ENCODE assay signal across 22 cellular contexts in genomic region chr10:7937315-7937945, GRCh38.
"Had no signal": no experiment of that assay in that cellular context is flagged by ENCODE, and none has a peak within 500 bp of the region (broad histone marks: within the 10 kb centered on the region; RNA-seq: fewer than 3 reads in every experiment).

No MANE protein-coding gene starts in this region.

- H3K4me1 ChIP-seq: adrenal gland, ascending aorta, prostate gland, right atrium auricular region, spleen had no signal

- DNase-seq: activated B cell treated with CpG ODN at 0.5 μM for 24 hours; activated CD4-positive, alpha-beta T cell treated with anti-CD3 and anti-CD28 coated beads for 4 hours; activated CD4-positive, alpha-beta T cell treated with anti-CD3 and anti-CD28 coated beads, Interleukin-2, amount 50 U/mL, for 48 hours; activated CD8-positive, alpha-beta memory T cell treated with anti-CD3 and anti-CD28 coated beads, Interleukin-2, amount 50 U/mL, for 48 hours; activated naive CD4-positive, alpha-beta T cell; activated T-cell treated with anti-CD3 and anti-CD28 coated beads, Interleukin-2, amount 50 U/mL, for 4 hours; adrenal gland; foreskin fibroblast; immature natural killer cell; kidney glomerular epithelial cell; left ventricle myocardium superior; ovary; spleen; stimulated activated CD4-positive, alpha-beta T cell treated with anti-CD3 and anti-CD28 coated beads, Interleukin-4, amount 100 ng/mL, for 1 hour; stimulated activated naive CD4-positive, alpha-beta T cell treated with Interleukin-2 at 50 U/mL for 16 hours; T1000 had no signal

- H3K36me3 ChIP-seq: adrenal gland, ascending aorta, neutrophil, ovary, prostate gland, right atrium auricular region had no signal

- H3K9me3 ChIP-seq: neutrophil, ovary, prostate gland had no signal

- H3K27ac ChIP-seq: adrenal gland, ascending aorta, coronary artery, hepatocyte, neutrophil, ovary, prostate gland, right atrium auricular region, spleen had no signal

- H3K4me3 ChIP-seq: adrenal gland, ascending aorta, coronary artery, hepatocyte, ovary, prostate gland, right atrium auricular region, spleen had no signal

- H2AFZ ChIP-seq: hepatocyte had no signal

- H3K27me3 ChIP-seq: adrenal gland, ascending aorta, hepatocyte, neutrophil, ovary, right atrium auricular region, spleen had no signal
